ENCODE assay signal across 5 cellular contexts in genomic region chr19:14279270-14279669, GRCh38.
DNase-seq lines count a peak whose midpoint lies in the region; TF ChIP-seq lines count a peak whose summit lies in the region.
"Not testable (repeated sequence)": the region's sequence is repeated elsewhere in the genome, so short reads cannot be mapped to it uniquely, and the experiment has no call there.

No MANE protein-coding gene starts in this region.

- peaks cover 15% of the 10 kb centered on the region for H3K27me3 Mint-ChIP-seq in neural progenitor cell (ENCODE audit: insufficient read depth, low read depth)

- H4K8ac ChIP-seq in mesendoderm (ENCODE audit: low read depth, low read length): not testable (repeated sequence)

- H3K9me3 ChIP-seq in HEK293 (ENCODE audit: control insufficient read depth, insufficient read depth, low read depth, low read length); neural progenitor cell (ENCODE audit: low read depth); testis: not testable (repeated sequence)

- not testable (repeated sequence) for TF ChIP-seq CTCF in HEK293 (tag by site-specific recombination; IDR thresholded peaks at IDR 0.05); brain microvascular endothelial cell (IDR thresholded peaks at IDR 0.05; ENCODE audit: low read depth, low read length, missing control alignments); neural progenitor cell (IDR thresholded peaks at IDR 0.05); testis (IDR thresholded peaks at IDR 0.05)

- peak overlapping the region; percentile 18 for H3K4me3 Mint-ChIP-seq in neural progenitor cell

- H3K4me1 ChIP-seq in HEK293 (ENCODE audit: control insufficient read depth, insufficient read depth, low read length); mesendoderm (ENCODE audit: control insufficient read depth, low read depth, low read length); neural progenitor cell: not testable (repeated sequence)
- peaks cover 10% of the 10 kb centered on the region for H3K4me1 ChIP-seq in testis

- H2BK15ac ChIP-seq in mesendoderm (replicated peaks; ENCODE audit: low read depth): not testable (repeated sequence)

- peaks cover 22% of the 10 kb centered on the region for H3K9me3 Mint-ChIP-seq in neural progenitor cell

- H3K27ac Mint-ChIP-seq in neural progenitor cell: not testable (repeated sequence)

- H2AK5ac ChIP-seq in mesendoderm (ENCODE audit: low read length): not testable (repeated sequence)

- POLR2A ChIA-PET in HEK293 (lab: Yijun Ruan, JAX): not testable (repeated sequence)

- DNase-seq in brain microvascular endothelial cell: peak; percentile 55
- peak; percentile 45 for DNase-seq in mesendoderm
- DNase-seq in neural progenitor cell (ENCODE audit: low spot score): not testable (repeated sequence)
- peak; percentile 61 for DNase-seq in testis

- in situ Hi-C loops in brain microvascular endothelial cell (cut with HindIII; ENCODE audit: low pct_ligation_motif_present, low sequenced_read_pairs): not testable (repeated sequence)

- H3K79me2 ChIP-seq in mesendoderm (ENCODE audit: control insufficient read depth, insufficient read depth, low read length); neural progenitor cell (ENCODE audit: low read depth): not testable (repeated sequence)

- H3K4me2 ChIP-seq in mesendoderm (ENCODE audit: low read length); neural progenitor cell: not testable (repeated sequence)

- H3K27ac ChIP-seq in HEK293 (ENCODE audit: extremely low read depth, low read depth, low read length); brain microvascular endothelial cell; mesendoderm (ENCODE audit: low read depth, low read length); neural progenitor cell; testis: not testable (repeated sequence)

- no CpG with 5 or more reads among the region's 4 CpGs for WGBS in mesendoderm (ENCODE audit: extremely low coverage, insufficient coverage, low lambda C conversion rate)
- 62 to 81% methylated on average over 4 of the region's 4 CpGs for WGBS in testis, 2 donors

- not testable (repeated sequence) for H3K18ac ChIP-seq in mesendoderm (ENCODE audit: low read length)

- not testable (repeated sequence) for TF ChIP-seq POLR2A in testis (IDR thresholded peaks at IDR 0.05)

- not testable (repeated sequence) for H3K23ac ChIP-seq in mesendoderm (ENCODE audit: low read length)

- not testable (repeated sequence) for H3K9ac ChIP-seq in mesendoderm (ENCODE audit: low read length); neural progenitor cell

- H4K5ac ChIP-seq in mesendoderm (ENCODE audit: low read length): not testable (repeated sequence)

- H3K4ac ChIP-seq in mesendoderm (ENCODE audit: low read depth, low read length): not testable (repeated sequence)

- not testable (repeated sequence) for H2AFZ ChIP-seq in neural progenitor cell (replicated peaks)

- not testable (repeated sequence) for H3K36me3 ChIP-seq in HEK293 (ENCODE audit: control insufficient read depth in 2 of 2, insufficient read depth in 1 of 2, low read length in 2 of 2); brain microvascular endothelial cell (replicated peaks); mesendoderm (ENCODE audit: control insufficient read depth, insufficient read depth, low read length); neural progenitor cell; testis (ENCODE audit: low read depth, missing control alignments)

- peak overlapping the region; percentile 34 for H3K56ac ChIP-seq in mesendoderm (ENCODE audit: low read length)

- CTCF ChIA-PET in HEK293 (lab: Yijun Ruan, JAX): not testable (repeated sequence)

- H2BK5ac ChIP-seq in mesendoderm (ENCODE audit: low read length): not testable (repeated sequence)

- not testable (repeated sequence) for H3K27me3 ChIP-seq in brain microvascular endothelial cell (replicated peaks); mesendoderm (ENCODE audit: insufficient read depth, low read length, poor library complexity); neural progenitor cell; testis

- H3K4me3 ChIP-seq in HEK293 (ENCODE audit: low read depth, low read length); brain microvascular endothelial cell (ENCODE audit: low read depth, low read length); mesendoderm (ENCODE audit: low read length); neural progenitor cell; testis: not testable (repeated sequence)

- intact Hi-C loops in testis (cut with DNase I; ENCODE audit: low total_unique reads): not testable (repeated sequence)

- not testable (repeated sequence) for H4K20me1 ChIP-seq in neural progenitor cell (ENCODE audit: low read depth)

- H3K79me1 ChIP-seq in mesendoderm (ENCODE audit: low read length): not testable (repeated sequence)

- not testable (repeated sequence) for H3F3A ChIP-seq in neural progenitor cell (ENCODE audit: low read depth)

- not testable (repeated sequence) for H3K36me3 Mint-ChIP-seq in neural progenitor cell

- peaks cover 17% of the 10 kb centered on the region for H3K4me1 Mint-ChIP-seq in neural progenitor cell

- H2BK120ac ChIP-seq in mesendoderm (ENCODE audit: low read depth, low read length): not testable (repeated sequence)

TF ChIP-seq in HEK293, 187 proteins besides CTCF, POLR2A, EP300 and RAD21:
- TF ChIP-seq ZFHX2 (tag by site-specific recombination; conservative IDR thresholded peaks at IDR 0.05) (0 out of 2 replicates have a peak, but pooled peaks have one; percentile 18), EGR2 (tag by site-specific recombination; IDR thresholded peaks at IDR 0.05; ENCODE audit: low read depth) (peak; percentile 48; the same call in 1 of the 2 replicates), GLIS1 (tag by site-specific recombination; IDR thresholded peaks at IDR 0.05) (peak; percentile 75)
